15 cellular contexts compared by ENCODE assay signal in genomic region chr6:167020211-167020610, GRCh38. TPM values are rescaled to one million over a fixed set of nuclear protein-coding genes. Genes with fewer than 3 reads are reported as not detected.
DNase-seq lines count a peak whose midpoint lies in the region; ATAC-seq and TF ChIP-seq lines count a peak whose summit lies in the region.
"Had no signal": no experiment of that assay in that cellular context is flagged by ENCODE, and none has a peak within 500 bp of the region (broad histone marks: within the 10 kb centered on the region; RNA-seq: fewer than 3 reads in every experiment).

No MANE protein-coding gene starts in this region.

- no peak overlapping the region for H3K27ac Mint-ChIP-seq in activated CD4-positive, alpha-beta T cell treated with anti-CD3 and anti-CD28 coated beads, Interleukin-2, amount 10 ng/mL, durations not matched to agents 24 days and 14 days
- H3K27ac Mint-ChIP-seq in stimulated activated effector memory CD8-positive, alpha-beta T cell treated with anti-CD3 and anti-CD28 coated beads, Interleukin-12 subunit alpha, Interleukin-12 subunit beta, amount 100 ng/mL, for 72 hours, result no peak overlapping the region
- no peak overlapping the region for H3K27ac Mint-ChIP-seq in endodermal cell

- H3K36me3 ChIP-seq in left lung, result peaks cover 0 to 33% of the 10 kb centered on the region in 2 donors
- H3K36me3 ChIP-seq in endodermal cell (ENCODE audit: control insufficient read depth, insufficient read depth, low read length), result peaks cover 84% of the 10 kb centered on the region

- ATAC-seq in GM21576 (IDR thresholded peaks at IDR 0.05; ENCODE audit: unreplicated experiment) (peak; percentile 85), HG03139 (IDR thresholded peaks at IDR 0.05; ENCODE audit: unreplicated experiment) (peak; percentile 70), left lung (no peak)
- ATAC-seq in stimulated activated effector memory CD8-positive, alpha-beta T cell treated with anti-CD3 and anti-CD28 coated beads, Interleukin-12 subunit alpha, Interleukin-12 subunit beta, amount 100 ng/mL, for 72 hours, result peak; percentile 44
- ATAC-seq: Right ventricle myocardium inferior had no signal

- H3K27ac ChIP-seq in left lung, result no peak overlapping the region
- H3K27ac ChIP-seq in endodermal cell (ENCODE audit: low read depth, low read length), result no peak overlapping the region
- H3K27ac ChIP-seq: 22Rv1, VCaP had no signal

- H3K4me1 ChIP-seq in left lung (no peaks in the 10 kb centered on the region), endodermal cell (ENCODE audit: control insufficient read depth, insufficient read depth, low read length) (no peaks in the 10 kb centered on the region)

- no peak overlapping the region for H3K4me3 ChIP-seq in left lung
- H3K4me3 ChIP-seq in endodermal cell (ENCODE audit: low read length), result no peak overlapping the region

- intact Hi-C loops in activated CD4-positive, alpha-beta T cell treated with anti-CD3 and anti-CD28 coated beads, Interleukin-2, amount 10 ng/mL, durations not matched to agents 24 days and 14 days (cut with micrococcal nuclease), result no loop called here
- intact Hi-C loops in left lung (cut with DNase I), result no loop called here

- H3K27me3 Mint-ChIP-seq in activated CD4-positive, alpha-beta T cell treated with anti-CD3 and anti-CD28 coated beads, Interleukin-2, amount 10 ng/mL, durations not matched to agents 24 days and 14 days, result no peaks in the 10 kb centered on the region
- no peaks in the 10 kb centered on the region for H3K27me3 Mint-ChIP-seq in endodermal cell (ENCODE audit: insufficient read depth)

- no peaks in the 10 kb centered on the region for H3K9me3 ChIP-seq in left lung
- no peaks in the 10 kb centered on the region for H3K9me3 ChIP-seq in endodermal cell (ENCODE audit: control insufficient read depth, low read length)

- peaks cover 2% of the 10 kb centered on the region for H3K4me1 Mint-ChIP-seq in activated CD4-positive, alpha-beta T cell treated with anti-CD3 and anti-CD28 coated beads, Interleukin-2, amount 10 ng/mL, durations not matched to agents 24 days and 14 days
- no peaks in the 10 kb centered on the region for H3K4me1 Mint-ChIP-seq in stimulated activated effector memory CD8-positive, alpha-beta T cell treated with anti-CD3 and anti-CD28 coated beads, Interleukin-12 subunit alpha, Interleukin-12 subunit beta, amount 100 ng/mL, for 72 hours
- no peaks in the 10 kb centered on the region for H3K4me1 Mint-ChIP-seq in endodermal cell

- H3K9me3 Mint-ChIP-seq in activated CD4-positive, alpha-beta T cell treated with anti-CD3 and anti-CD28 coated beads, Interleukin-2, amount 10 ng/mL, durations not matched to agents 24 days and 14 days, result no peaks in the 10 kb centered on the region
- H3K9me3 Mint-ChIP-seq in stimulated activated effector memory CD8-positive, alpha-beta T cell treated with anti-CD3 and anti-CD28 coated beads, Interleukin-12 subunit alpha, Interleukin-12 subunit beta, amount 100 ng/mL, for 72 hours, result no peaks in the 10 kb centered on the region
- H3K9me3 Mint-ChIP-seq in endodermal cell, result no peaks in the 10 kb centered on the region

- H3K27me3 ChIP-seq in left lung, result no peaks in the 10 kb centered on the region
- H3K27me3 ChIP-seq in endodermal cell (ENCODE audit: control insufficient read depth, insufficient read depth, low read length, poor library complexity, severe bottlenecking), result no peaks in the 10 kb centered on the region

- DNase-seq in activated CD4-positive, alpha-beta T cell treated with anti-CD3 and anti-CD28 coated beads, Interleukin-2, amount 10 ng/mL, durations not matched to agents 24 days and 14 days, result peak; percentile 16
- DNase-seq in activated CD4-positive, alpha-beta T cell treated with anti-CD3 and anti-CD28 coated beads for 4 hours, result no peak
- DNase-seq in stimulated activated effector memory CD8-positive, alpha-beta T cell treated with anti-CD3 and anti-CD28 coated beads, Interleukin-12 subunit alpha, Interleukin-12 subunit beta, amount 100 ng/mL, for 72 hours (ENCODE audit: low spot score in 2 of 2), result no peak
- no peak for DNase-seq in left lung
- no peak for DNase-seq in putamen (ENCODE audit: low spot score)
- DNase-seq in endodermal cell, result no peak
- DNase-seq: activated T-cell treated with anti-CD3 and anti-CD28 coated beads, Interleukin-2, amount 50 U/mL, for 1 hour; DMS53; NCI-H510A treated with DMSO at 0.1 percent for 48 hours; stimulated activated CD4-positive, alpha-beta T cell treated with anti-CD3 and anti-CD28 coated beads, Interleukin-4, amount 100 ng/mL, for 24 hours had no signal

- H3K36me3 Mint-ChIP-seq in activated CD4-positive, alpha-beta T cell treated with anti-CD3 and anti-CD28 coated beads, Interleukin-2, amount 10 ng/mL, durations not matched to agents 24 days and 14 days (ENCODE audit: low read depth), result peaks cover 13% of the 10 kb centered on the region
- peaks cover 34% of the 10 kb centered on the region for H3K36me3 Mint-ChIP-seq in stimulated activated effector memory CD8-positive, alpha-beta T cell treated with anti-CD3 and anti-CD28 coated beads, Interleukin-12 subunit alpha, Interleukin-12 subunit beta, amount 100 ng/mL, for 72 hours
- peaks cover 36% of the 10 kb centered on the region for H3K36me3 Mint-ChIP-seq in endodermal cell (ENCODE audit: low read depth)

- H3K9ac ChIP-seq in endodermal cell (ENCODE audit: extremely low read depth, low read length, poor library complexity, severe bottlenecking), result no peak overlapping the region

- no peak for TF ChIP-seq CTCF in left lung (IDR thresholded peaks at IDR 0.05)
- TF ChIP-seq CTCF in endodermal cell (conservative IDR thresholded peaks at IDR 0.05), result no peak

- WGBS in endodermal cell (ENCODE audit: insufficient coverage in 1 of 2, insufficient read length in 1 of 2), 2 experiments, result 83 to 96% methylated on average over 1 to 3 of the region's 3 CpGs

- no peak overlapping the region for H3K4me3 Mint-ChIP-seq in activated CD4-positive, alpha-beta T cell treated with anti-CD3 and anti-CD28 coated beads, Interleukin-2, amount 10 ng/mL, durations not matched to agents 24 days and 14 days
- H3K4me3 Mint-ChIP-seq in stimulated activated effector memory CD8-positive, alpha-beta T cell treated with anti-CD3 and anti-CD28 coated beads, Interleukin-12 subunit alpha, Interleukin-12 subunit beta, amount 100 ng/mL, for 72 hours, result no peak overlapping the region
- no peak overlapping the region for H3K4me3 Mint-ChIP-seq in endodermal cell

RNA-seq across cellular contexts. Expression of gene CEP43, which starts 21.0 kb away (rescaled TPM):
- 21.1 and 23.0 TPM in 2 replicates for total RNA-seq in activated CD4-positive, alpha-beta T cell treated with anti-CD3 and anti-CD28 coated beads, Interleukin-2, amount 10 ng/mL, durations not matched to agents 24 days and 14 days
- total RNA-seq in left lung, result 10 to 100 TPM; 15.3 to 15.8 TPM
- total RNA-seq in endodermal cell, result 10 to 100 TPM; 36.0 to 43.9 TPM
- 28.5 TPM for polyA plus RNA-seq in endodermal cell (2013, experiment 1 of 2)
- 30.3 TPM for polyA plus RNA-seq in endodermal cell (2013, experiment 2 of 2)
